In genomic region chr22:31637938-31638618, GRCh38 we compare ENCODE assay signal across 8 cellular contexts.
DNase-seq lines count a peak whose midpoint lies in the region; ATAC-seq and TF ChIP-seq lines count a peak whose summit lies in the region.

No MANE protein-coding gene starts in this region.

- peak; percentile 40 for ATAC-seq in GM21825 (IDR thresholded peaks at IDR 0.05; ENCODE audit: unreplicated experiment)

- peak overlapping the region in 20 of 21 experiments; percentile 42 to 90 (median 74) for H3K27ac ChIP-seq in skin epidermis

- peak; percentile 83 for DNase-seq in GDM1 (lab: John Stamatoyannopoulos, UW)
- DNase-seq in SKM-1 (lab: John Stamatoyannopoulos, UW; ENCODE audit: unreplicated experiment), result peak; percentile 95
- peak; percentile 49 for DNase-seq in fibroblast of pulmonary artery (ENCODE audit: low read depth)
- DNase-seq in stimulated activated CD4-positive, alpha-beta T cell treated with anti-CD3 and anti-CD28 coated beads, Interleukin-4, amount 100 ng/mL, for 1 hour, result no peak
- DNase-seq in activated CD4-positive, alpha-beta T cell treated with anti-CD3 and anti-CD28 coated beads for 48 hours, result no peak
- no peak for DNase-seq in DMS153 (lab: John Stamatoyannopoulos, UW)

- TF ChIP-seq CTCF in fibroblast of pulmonary artery (IDR thresholded peaks at IDR 0.05; ENCODE audit: low read length, missing control alignments), result no peak

- H3K4me3 ChIP-seq in fibroblast of pulmonary artery (replicated peaks; ENCODE audit: low read depth, low read length) (no peak overlapping the region), skin epidermis (peak overlapping the region in 5 of 7 experiments; percentile 1 to 28 (median 27))

Comparison
In these comparisons a context has a peak if more than half of its experiments do, and no peak if none do; other contexts are left out.
1. DNase-seq: peak in GDM1 (single experiment), SKM-1 (single experiment) and fibroblast of pulmonary artery (single experiment); none in stimulated activated CD4-positive, alpha-beta T cell treated with anti-CD3 and anti-CD28 coated beads, Interleukin-4, amount 100 ng/mL, for 1 hour (single experiment), activated CD4-positive, alpha-beta T cell treated with anti-CD3 and anti-CD28 coated beads for 48 hours (single experiment) and DMS153 (single experiment).